Comparison of ENCODE assay signal across 32 cellular contexts in genomic region chr18:10003281-10003680, GRCh38.
"Had no signal": no experiment of that assay in that cellular context is flagged by ENCODE, and none has a peak within 500 bp of the region (broad histone marks: within the 10 kb centered on the region; RNA-seq: fewer than 3 reads in every experiment).

No MANE protein-coding gene starts in this region.

- H3K4me1 ChIP-seq: ascending aorta had no signal

- FAIRE-seq: bronchial epithelial cell, TTC549 had no signal

- ATAC-seq: activated CD8-positive, alpha-beta T cell treated with anti-CD3 and anti-CD28 coated beads for 36 hours; activated naive CD8-positive, alpha-beta T cell treated with anti-CD3 and anti-CD28 coated beads, Interleukin-2, amount 50 U/mL, for 24 hours; activated T-cell treated with anti-CD3 and anti-CD28 coated beads, Interleukin-2, amount 50 U/mL, for 4 hours; activated T-cell treated with anti-CD3 and anti-CD28 coated beads, Interleukin-2, amount 50 U/mL, for 72 hours; activated T-helper 17 cell treated with anti-CD3 and anti-CD28 coated beads, Interleukin-2, amount 50 U/mL, for 72 hours had no signal

- DNase-seq: activated B cell treated with CpG ODN at 0.5 μM for 24 hours; activated CD4-positive, alpha-beta memory T cell treated with anti-CD3 and anti-CD28 coated beads for 36 hours; activated CD4-positive, alpha-beta T cell treated with anti-CD3 and anti-CD28 coated beads for 4 hours; activated CD4-positive, alpha-beta T cell treated with anti-CD3 and anti-CD28 coated beads, Interleukin-2, amount 10 ng/mL, durations not matched to agents 24 days and 14 days; activated CD4-positive, alpha-beta T cell treated with anti-CD3 and anti-CD28 coated beads, Interleukin-2, amount 50 U/mL, for 1 hour; activated CD4-positive, alpha-beta T cell treated with anti-CD3 and anti-CD28 coated beads, Interleukin-2, amount 50 U/mL, for 4 hours; activated CD4-positive, CD25-positive, alpha-beta regulatory T cell treated with anti-CD3 and anti-CD28 coated beads, Interleukin-2, amount 50 U/mL, for 72 hours; activated CD8-positive, alpha-beta memory T cell treated with anti-CD3 and anti-CD28 coated beads, Interleukin-2, amount 50 U/mL, for 4 hours; activated CD8-positive, alpha-beta T cell treated with anti-CD3 and anti-CD28 coated beads for 36 hours; activated effector memory CD4-positive, alpha-beta T cell treated with anti-CD3 and anti-CD28 coated beads, Interleukin-2, amount 50 U/mL, for 16 hours; activated gamma-delta T cell treated with Interleukin-2 at 50 U/mL for 16 hours; activated naive CD4-positive, alpha-beta T cell; activated naive CD4-positive, alpha-beta T cell treated with anti-CD3 and anti-CD28 coated beads for 36 hours; activated naive CD4-positive, alpha-beta T cell treated with anti-CD3 and anti-CD28 coated beads, Interleukin-2, amount 50 U/mL, for 16 hours; activated naive CD8-positive, alpha-beta T cell treated with anti-CD3 and anti-CD28 coated beads, Interleukin-2, amount 10 ng/mL, durations not matched to agents 7 days and 5 days; activated naive CD8-positive, alpha-beta T cell treated with anti-CD3 and anti-CD28 coated beads, Interleukin-2, amount 50 U/mL, for 24 hours; activated T-cell treated with anti-CD3 and anti-CD28 coated beads for 4 hours; activated T-cell treated with anti-CD3 and anti-CD28 coated beads, Interleukin-2, amount 50 U/mL, for 1 hour; activated T-cell treated with anti-CD3 and anti-CD28 coated beads, Interleukin-2, amount 50 U/mL, for 4 hours; activated T-cell treated with anti-CD3 and anti-CD28 coated beads, Interleukin-2, amount 50 U/mL, for 72 hours; amygdala; anterior cingulate cortex; caudate nucleus; cerebellar nuclear complex; T-helper 2 cell; T-helper 9 cell had no signal

- H3K4me3 ChIP-seq: ascending aorta, cardiac muscle cell had no signal

- H3K36me3 ChIP-seq: ascending aorta, cardiac muscle cell had no signal

- H3K27me3 ChIP-seq: ascending aorta, cardiac muscle cell had no signal

- H3K27ac ChIP-seq: ascending aorta, cardiac muscle cell, VCaP had no signal
